15 cellular contexts compared by ENCODE assay signal in genomic region chr18:78913830-78914585, GRCh38.
"Had no signal": no experiment of that assay in that cellular context is flagged by ENCODE, and none has a peak within 500 bp of the region (broad histone marks: within the 10 kb centered on the region; RNA-seq: fewer than 3 reads in every experiment).

No MANE protein-coding gene starts in this region.

- H3K36me3 Mint-ChIP-seq: natural killer cell had no signal

- H3K9me3 ChIP-seq: adrenal gland, mucosa of descending colon, testis had no signal

- H3K27me3 ChIP-seq: testis had no signal

- ATAC-seq: mucosa of descending colon, natural killer cell had no signal

- H3K4me1 ChIP-seq: adrenal gland, testis had no signal

- H3K4me3 ChIP-seq: adrenal gland, mucosa of descending colon, testis had no signal

- DNase-seq: activated CD4-positive, alpha-beta T cell treated with anti-CD3 and anti-CD28 coated beads for 4 hours; activated naive CD4-positive, alpha-beta T cell treated with anti-CD3 and anti-CD28 coated beads, Interleukin-2, amount 50 U/mL, for 16 hours; hippocampal formation; mucosa of descending colon; natural killer cell; occipital lobe; stimulated activated CD4-positive, alpha-beta T cell treated with anti-CD3 and anti-CD28 coated beads, Interleukin-15, amount 100 ng/mL, for 24 hours; stimulated activated CD4-positive, alpha-beta T cell treated with anti-CD3 and anti-CD28 coated beads, Interleukin-4, amount 100 ng/mL, for 24 hours; T-helper 1 cell; testis; WERI-Rb-1 had no signal

- H3K4me1 Mint-ChIP-seq: natural killer cell had no signal

- H3K27ac ChIP-seq: adrenal gland, testis, WERI-Rb-1 had no signal

- H3K36me3 ChIP-seq: adrenal gland, WERI-Rb-1 had no signal

- H3K27ac Mint-ChIP-seq: activated T-helper 2 cell treated with anti-CD3 and anti-CD28 coated beads, Interferon-gamma antibody, Interleukin-2, Interleukin-4, amounts not matched to agents 10 μg/mL and 5 μg/mL and 100 μg/mL, durations not matched to agents 14 hours and 24 hours and 36 hours; dendritic cell treated with granulocyte-macrophage colony-stimulating factor and Interleukin-4, amounts not matched to agents 40 ng/mL and 50 ng/mL, for 4 days; natural killer cell; stimulated activated naive CD8-positive, alpha-beta T cell treated with anti-CD3 and anti-CD28 coated beads, Interleukin-15, Interleukin-2, amounts not matched to agents 100 ng/mL and 50 ng/mL, for 24 hours had no signal

- H3K4me3 Mint-ChIP-seq: dendritic cell treated with granulocyte-macrophage colony-stimulating factor and Interleukin-4, amounts not matched to agents 40 ng/mL and 50 ng/mL, for 4 days; natural killer cell; stimulated activated naive CD8-positive, alpha-beta T cell treated with anti-CD3 and anti-CD28 coated beads, Interleukin-15, Interleukin-2, amounts not matched to agents 100 ng/mL and 50 ng/mL, for 24 hours had no signal
